8 cellular contexts compared by ENCODE assay signal in the genomic region with DNA sequence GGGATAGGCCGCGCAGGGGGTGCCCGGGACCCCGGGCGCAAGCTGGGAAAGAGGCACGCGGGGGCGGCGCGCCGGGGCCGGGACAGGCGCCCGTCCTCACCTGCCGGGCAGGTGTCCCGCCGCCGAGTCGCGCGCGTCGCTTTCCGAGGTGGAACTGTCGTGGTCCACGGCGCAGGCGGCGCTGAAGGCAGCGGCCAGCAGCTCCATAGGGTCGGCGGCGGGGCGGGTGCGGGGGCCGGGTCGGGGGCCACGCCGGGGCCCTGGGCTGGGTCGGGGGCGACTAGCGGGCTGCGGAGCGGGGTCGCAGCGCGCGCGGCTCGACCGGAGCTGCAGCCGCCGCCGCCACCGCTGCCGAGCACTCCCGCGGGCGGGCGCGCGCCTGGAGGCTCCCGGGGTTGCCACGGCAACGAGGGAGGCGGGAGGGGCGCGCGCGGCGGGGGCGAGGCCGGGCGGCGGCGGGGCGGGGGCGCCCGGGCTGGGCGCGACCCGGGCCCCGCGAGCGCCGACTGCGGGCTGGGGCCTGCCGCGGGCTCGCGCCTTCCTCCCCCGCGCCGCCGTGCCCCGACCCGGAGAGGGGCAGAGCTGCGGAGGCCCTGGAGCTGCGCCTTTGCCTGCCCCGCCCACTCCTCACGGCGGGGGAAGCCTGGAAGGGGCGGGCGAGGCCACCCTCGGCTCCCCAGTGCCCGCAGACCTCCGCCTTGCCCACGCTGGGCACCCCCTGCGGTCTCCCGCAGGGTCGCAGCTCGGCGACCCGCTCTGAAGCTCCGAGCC. TPM values are rescaled to one million over a fixed set of nuclear protein-coding genes. Genes with fewer than 3 reads are reported as not detected.
DNase-seq lines count a peak whose midpoint lies in the region; ATAC-seq and TF ChIP-seq lines count a peak whose summit lies in the region.

No MANE protein-coding gene starts in this region.

- TF ChIP-seq POLR2A in esophagus squamous epithelium (IDR thresholded peaks at IDR 0.05): no peak

- intact Hi-C loops in esophagus squamous epithelium (cut with DNase I): no loop called here
- intact Hi-C loops in posterior cingulate gyrus (cut with DNase I): no loop called here

- DNase-seq in GM10248 (ENCODE audit: extremely low spot score) (peak; percentile 45), NCI-H774 (lab: John Stamatoyannopoulos, UW) (peak; percentile 15), esophagus squamous epithelium (lab: John Stamatoyannopoulos, UW) (no peak), posterior cingulate gyrus (peak in 7 of 10 donors; percentile 44 to 91 (median 58)), SHP77 treated with DMSO at 0.1 percent for 48 hours (lab: John Stamatoyannopoulos, UW) (no peak)
- DNase-seq in stimulated activated naive CD4-positive, alpha-beta T cell treated with Interleukin-2 at 50 U/mL for 16 hours (lab: John Stamatoyannopoulos, UW): no peak

- POLR2A ChIA-PET in GM10248 (lab: Yijun Ruan, JAX): no interaction called here

- no peak for TF ChIP-seq CTCF in GM10248 (IDR thresholded peaks at IDR 0.05; ENCODE audit: control extremely low read depth, extremely low read depth, low read depth, missing control alignments)
- no peak for TF ChIP-seq CTCF in esophagus squamous epithelium (IDR thresholded peaks at IDR 0.05)

- peaks cover 0 to 83% (median 5%) of the 10 kb centered on the region in 4 donors for H3K27me3 ChIP-seq in esophagus squamous epithelium

- no peaks in the 10 kb centered on the region for H3K9me3 ChIP-seq in esophagus squamous epithelium

- peak overlapping the region in 3 of 4 donors; percentile 39 to 80 (median 79) for H3K27ac ChIP-seq in esophagus squamous epithelium

- H3K4me1 ChIP-seq in esophagus squamous epithelium: peaks cover 0 to 45% (median 22%) of the 10 kb centered on the region in 3 donors

- CTCF ChIA-PET in GM10248 (lab: Yijun Ruan, JAX): interaction anchor here (1.2 to 1.6 kb wide), 2 partner anchors 30 to 101 kb away, joined by 3 read pairs; no protein-coding TSS in a partner anchor

- peak overlapping the region; percentile 44 to 72 (median 58) for H3K4me3 ChIP-seq in esophagus squamous epithelium

- no peaks in the 10 kb centered on the region for H3K36me3 ChIP-seq in esophagus squamous epithelium

- no CpG with 5 or more reads among the region's 115 CpGs for WGBS in esophagus squamous epithelium, 2 donors

- ATAC-seq in GM21526 (IDR thresholded peaks at IDR 0.05; ENCODE audit: low FRiP score, unreplicated experiment) (no peak), HG02759 (IDR thresholded peaks at IDR 0.05; ENCODE audit: unreplicated experiment) (no peak)

RNA-seq across cellular contexts. Expression of gene SNORC, which starts 57.9 kb away (rescaled TPM):
- total RNA-seq in esophagus squamous epithelium: under 1 TPM; 0.26 to 0.83 (median 0.66) TPM

Comparison
In these comparisons a context has a peak if more than half of its experiments do, and no peak if none do; other contexts are left out.
1. DNase-seq: peak in GM10248 (single experiment), NCI-H774 (single experiment) and posterior cingulate gyrus (7 of 10); none in esophagus squamous epithelium (single experiment), SHP77 treated with DMSO at 0.1 percent for 48 hours (single experiment) and stimulated activated naive CD4-positive, alpha-beta T cell treated with Interleukin-2 at 50 U/mL for 16 hours (single experiment).